Comparison of ENCODE assay signal across 2 cellular contexts in the genomic region with DNA sequence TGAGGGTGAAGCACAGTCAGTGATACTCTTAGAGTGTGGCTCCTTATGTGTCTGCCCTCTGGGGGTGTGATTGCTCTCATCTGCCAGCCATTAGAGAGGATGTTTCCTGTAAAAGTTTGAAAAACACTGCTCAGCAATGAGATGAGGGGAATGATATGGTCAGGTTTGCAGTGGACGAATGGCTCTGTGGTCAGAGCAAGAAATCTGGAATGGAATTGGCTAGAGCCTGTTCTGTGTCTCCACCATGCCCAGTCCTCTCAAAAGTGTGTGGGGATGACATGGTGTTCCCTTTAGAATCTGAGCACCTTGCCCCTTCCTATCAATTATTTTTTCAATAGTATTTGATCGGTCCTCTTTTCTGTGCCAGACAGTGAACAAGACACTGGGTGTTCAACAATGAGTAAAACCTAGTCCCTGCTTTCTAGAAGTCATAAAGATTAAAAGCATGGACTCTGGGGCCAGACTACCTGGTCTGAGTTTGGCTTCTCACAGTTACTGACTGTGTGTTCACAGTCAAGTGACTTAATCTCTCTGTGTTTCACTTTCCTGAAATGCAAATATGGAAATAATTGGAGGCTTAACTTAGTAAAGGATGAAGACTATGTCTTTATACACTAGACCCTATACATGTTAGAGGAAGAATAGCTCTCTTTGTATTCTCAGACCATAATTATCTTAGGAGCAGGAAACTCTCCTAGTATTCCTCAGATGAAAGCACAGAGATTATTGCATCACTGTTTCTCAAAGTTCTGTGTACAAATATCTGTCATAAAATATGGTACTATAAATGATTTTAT.
TF ChIP-seq lines count a peak whose summit lies in the region.

No MANE protein-coding gene starts in this region.

TF ChIP-seq in GM23338, 12 proteins besides CTCF, POLR2A, EP300 and RAD21 (continued from another document):
- TF ChIP-seq, protein P1, sequence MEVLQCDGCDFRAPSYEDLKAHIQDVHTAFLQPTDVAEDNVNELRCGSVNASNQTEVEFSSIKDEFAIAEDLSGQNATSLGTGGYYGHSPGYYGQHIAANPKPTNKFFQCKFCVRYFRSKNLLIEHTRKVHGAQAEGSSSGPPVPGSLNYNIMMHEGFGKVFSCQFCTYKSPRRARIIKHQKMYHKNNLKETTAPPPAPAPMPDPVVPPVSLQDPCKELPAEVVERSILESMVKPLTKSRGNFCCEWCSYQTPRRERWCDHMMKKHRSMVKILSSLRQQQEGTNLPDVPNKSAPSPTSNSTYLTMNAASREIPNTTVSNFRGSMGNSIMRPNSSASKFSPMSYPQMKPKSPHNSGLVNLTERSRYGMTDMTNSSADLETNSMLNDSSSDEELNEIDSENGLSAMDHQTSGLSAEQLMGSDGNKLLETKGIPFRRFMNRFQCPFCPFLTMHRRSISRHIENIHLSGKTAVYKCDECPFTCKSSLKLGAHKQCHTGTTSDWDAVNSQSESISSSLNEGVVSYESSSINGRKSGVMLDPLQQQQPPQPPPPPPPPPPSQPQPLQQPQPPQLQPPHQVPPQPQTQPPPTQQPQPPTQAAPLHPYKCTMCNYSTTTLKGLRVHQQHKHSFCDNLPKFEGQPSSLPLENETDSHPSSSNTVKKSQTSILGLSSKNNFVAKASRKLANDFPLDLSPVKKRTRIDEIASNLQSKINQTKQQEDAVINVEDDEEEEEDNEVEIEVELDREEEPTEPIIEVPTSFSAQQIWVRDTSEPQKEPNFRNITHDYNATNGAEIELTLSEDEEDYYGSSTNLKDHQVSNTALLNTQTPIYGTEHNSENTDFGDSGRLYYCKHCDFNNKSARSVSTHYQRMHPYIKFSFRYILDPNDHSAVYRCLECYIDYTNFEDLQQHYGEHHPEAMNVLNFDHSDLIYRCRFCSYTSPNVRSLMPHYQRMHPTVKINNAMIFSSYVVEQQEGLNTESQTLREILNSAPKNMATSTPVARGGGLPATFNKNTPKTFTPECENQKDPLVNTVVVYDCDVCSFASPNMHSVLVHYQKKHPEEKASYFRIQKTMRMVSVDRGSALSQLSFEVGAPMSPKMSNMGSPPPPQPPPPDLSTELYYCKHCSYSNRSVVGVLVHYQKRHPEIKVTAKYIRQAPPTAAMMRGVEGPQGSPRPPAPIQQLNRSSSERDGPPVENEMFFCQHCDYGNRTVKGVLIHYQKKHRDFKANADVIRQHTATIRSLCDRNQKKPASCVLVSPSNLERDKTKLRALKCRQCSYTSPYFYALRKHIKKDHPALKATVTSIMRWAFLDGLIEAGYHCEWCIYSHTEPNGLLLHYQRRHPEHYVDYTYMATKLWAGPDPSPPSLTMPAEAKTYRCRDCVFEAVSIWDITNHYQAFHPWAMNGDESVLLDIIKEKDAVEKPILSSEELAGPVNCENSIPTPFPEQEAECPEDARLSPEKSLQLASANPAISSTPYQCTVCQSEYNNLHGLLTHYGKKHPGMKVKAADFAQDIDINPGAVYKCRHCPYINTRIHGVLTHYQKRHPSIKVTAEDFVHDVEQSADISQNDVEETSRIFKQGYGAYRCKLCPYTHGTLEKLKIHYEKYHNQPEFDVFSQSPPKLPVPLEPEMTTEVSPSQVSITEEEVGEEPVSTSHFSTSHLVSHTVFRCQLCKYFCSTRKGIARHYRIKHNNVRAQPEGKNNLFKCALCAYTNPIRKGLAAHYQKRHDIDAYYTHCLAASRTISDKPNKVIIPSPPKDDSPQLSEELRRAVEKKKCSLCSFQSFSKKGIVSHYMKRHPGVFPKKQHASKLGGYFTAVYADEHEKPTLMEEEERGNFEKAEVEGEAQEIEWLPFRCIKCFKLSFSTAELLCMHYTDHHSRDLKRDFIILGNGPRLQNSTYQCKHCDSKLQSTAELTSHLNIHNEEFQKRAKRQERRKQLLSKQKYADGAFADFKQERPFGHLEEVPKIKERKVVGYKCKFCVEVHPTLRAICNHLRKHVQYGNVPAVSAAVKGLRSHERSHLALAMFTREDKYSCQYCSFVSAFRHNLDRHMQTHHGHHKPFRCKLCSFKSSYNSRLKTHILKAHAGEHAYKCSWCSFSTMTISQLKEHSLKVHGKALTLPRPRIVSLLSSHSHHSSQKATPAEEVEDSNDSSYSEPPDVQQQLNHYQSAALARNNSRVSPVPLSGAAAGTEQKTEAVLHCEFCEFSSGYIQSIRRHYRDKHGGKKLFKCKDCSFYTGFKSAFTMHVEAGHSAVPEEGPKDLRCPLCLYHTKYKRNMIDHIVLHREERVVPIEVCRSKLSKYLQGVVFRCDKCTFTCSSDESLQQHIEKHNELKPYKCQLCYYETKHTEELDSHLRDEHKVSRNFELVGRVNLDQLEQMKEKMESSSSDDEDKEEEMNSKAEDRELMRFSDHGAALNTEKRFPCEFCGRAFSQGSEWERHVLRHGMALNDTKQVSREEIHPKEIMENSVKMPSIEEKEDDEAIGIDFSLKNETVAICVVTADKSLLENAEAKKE (CRISPR knock-in tag; IDR thresholded peaks at IDR 0.05): no peak

TF ChIP-seq in HepG2, 621 proteins besides CTCF, POLR2A, EP300 and RAD21 (continued from another document and continues in another):
- TF ChIP-seq, protein P2, sequence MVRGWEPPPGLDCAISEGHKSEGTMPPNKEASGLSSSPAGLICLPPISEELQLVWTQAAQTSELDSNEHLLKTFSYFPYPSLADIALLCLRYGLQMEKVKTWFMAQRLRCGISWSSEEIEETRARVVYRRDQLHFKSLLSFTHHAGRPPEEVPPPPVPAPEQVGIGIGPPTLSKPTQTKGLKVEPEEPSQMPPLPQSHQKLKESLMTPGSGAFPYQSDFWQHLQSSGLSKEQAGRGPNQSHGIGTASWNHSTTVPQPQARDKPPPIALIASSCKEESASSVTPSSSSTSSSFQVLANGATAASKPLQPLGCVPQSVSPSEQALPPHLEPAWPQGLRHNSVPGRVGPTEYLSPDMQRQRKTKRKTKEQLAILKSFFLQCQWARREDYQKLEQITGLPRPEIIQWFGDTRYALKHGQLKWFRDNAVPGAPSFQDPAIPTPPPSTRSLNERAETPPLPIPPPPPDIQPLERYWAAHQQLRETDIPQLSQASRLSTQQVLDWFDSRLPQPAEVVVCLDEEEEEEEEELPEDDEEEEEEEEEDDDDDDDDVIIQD (CRISPR knock-in tag; IDR thresholded peaks at IDR 0.05; ENCODE audit: low read depth): no peak
- no peak for TF ChIP-seq HDAC6 (IDR thresholded peaks at IDR 0.05; ENCODE audit: low read depth, low read length)
- TF ChIP-seq MIER3 (CRISPR knock-in tag; IDR thresholded peaks at IDR 0.05; ENCODE audit: borderline replicate concordance): no peak
- TF ChIP-seq ZBTB1 (CRISPR knock-in tag; IDR thresholded peaks at IDR 0.05; ENCODE audit: borderline replicate concordance): no peak
- no peak for TF ChIP-seq PAF1 (CRISPR knock-in tag; IDR thresholded peaks at IDR 0.05)
- no peak for TF ChIP-seq FOXA1 (IDR thresholded peaks at IDR 0.05)
- peak; percentile 47; the same call in 1 of the 2 replicates for TF ChIP-seq FOXA1 (CRISPR knock-in tag; IDR thresholded peaks at IDR 0.05)
- peak; percentile 63 for TF ChIP-seq BCL6 (CRISPR knock-in tag; IDR thresholded peaks at IDR 0.05)
- TF ChIP-seq KLF12 (CRISPR knock-in tag; IDR thresholded peaks at IDR 0.05; ENCODE audit: borderline replicate concordance): 0 out of 2 replicates have a peak, but pooled peaks have one; percentile 25
- peak; percentile 93 for TF ChIP-seq RBFOX2 (IDR thresholded peaks at IDR 0.05; ENCODE audit: low read depth, low read length)
- TF ChIP-seq AGO2 (optimal IDR thresholded peaks at IDR 0.05; ENCODE audit: low read depth, low read length): peak; percentile 28
- TF ChIP-seq, protein P3, sequence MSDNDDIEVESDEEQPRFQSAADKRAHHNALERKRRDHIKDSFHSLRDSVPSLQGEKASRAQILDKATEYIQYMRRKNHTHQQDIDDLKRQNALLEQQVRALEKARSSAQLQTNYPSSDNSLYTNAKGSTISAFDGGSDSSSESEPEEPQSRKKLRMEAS (IDR thresholded peaks at IDR 0.05): no peak
- TF ChIP-seq CHD2 (IDR thresholded peaks at IDR 0.05; ENCODE audit: low read depth, low read length): no peak
- no peak for TF ChIP-seq ZNF775 (CRISPR knock-in tag; IDR thresholded peaks at IDR 0.05; ENCODE audit: borderline replicate concordance)
- TF ChIP-seq ZNF263 (CRISPR knock-in tag; IDR thresholded peaks at IDR 0.05): no peak
- TF ChIP-seq ARNTL (CRISPR knock-in tag; IDR thresholded peaks at IDR 0.05): no peak
- TF ChIP-seq SOX13 (IDR thresholded peaks at IDR 0.05): no peak
- peak in 1 of 2 experiments; percentile 56; a peak in 1 of 4 replicates for TF ChIP-seq SOX13 (CRISPR knock-in tag; conservative IDR thresholded peaks at IDR 0.05 in 1 of 2, IDR thresholded peaks at IDR 0.05 in 1 of 2)
- TF ChIP-seq, protein P4, sequence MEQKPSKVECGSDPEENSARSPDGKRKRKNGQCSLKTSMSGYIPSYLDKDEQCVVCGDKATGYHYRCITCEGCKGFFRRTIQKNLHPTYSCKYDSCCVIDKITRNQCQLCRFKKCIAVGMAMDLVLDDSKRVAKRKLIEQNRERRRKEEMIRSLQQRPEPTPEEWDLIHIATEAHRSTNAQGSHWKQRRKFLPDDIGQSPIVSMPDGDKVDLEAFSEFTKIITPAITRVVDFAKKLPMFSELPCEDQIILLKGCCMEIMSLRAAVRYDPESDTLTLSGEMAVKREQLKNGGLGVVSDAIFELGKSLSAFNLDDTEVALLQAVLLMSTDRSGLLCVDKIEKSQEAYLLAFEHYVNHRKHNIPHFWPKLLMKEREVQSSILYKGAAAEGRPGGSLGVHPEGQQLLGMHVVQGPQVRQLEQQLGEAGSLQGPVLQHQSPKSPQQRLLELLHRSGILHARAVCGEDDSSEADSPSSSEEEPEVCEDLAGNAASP (CRISPR knock-in tag; IDR thresholded peaks at IDR 0.05; ENCODE audit: borderline replicate concordance): peak; percentile 22; the same call in 1 of the 2 replicates
- TF ChIP-seq, protein P5, sequence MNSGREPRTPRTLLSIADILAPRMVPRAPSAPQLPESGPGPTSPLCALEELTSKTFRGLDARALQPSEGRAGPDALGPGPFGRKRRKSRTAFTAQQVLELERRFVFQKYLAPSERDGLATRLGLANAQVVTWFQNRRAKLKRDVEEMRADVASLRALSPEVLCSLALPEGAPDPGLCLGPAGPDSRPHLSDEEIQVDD (CRISPR knock-in tag; IDR thresholded peaks at IDR 0.05; ENCODE audit: borderline replicate concordance): no peak
- 0 out of 2 replicates have a peak, but pooled peaks have one; percentile 1 for TF ChIP-seq ZNF335 (CRISPR knock-in tag; IDR thresholded peaks at IDR 0.05)
- peak; percentile 26; the same call in 1 of the 2 replicates for TF ChIP-seq FOXJ3 (CRISPR knock-in tag; IDR thresholded peaks at IDR 0.05; ENCODE audit: borderline replicate concordance)
- TF ChIP-seq TCF7 (IDR thresholded peaks at IDR 0.05; ENCODE audit: low read depth): peak; percentile 28; the same call in 1 of the 2 replicates
- TF ChIP-seq, protein P6, sequence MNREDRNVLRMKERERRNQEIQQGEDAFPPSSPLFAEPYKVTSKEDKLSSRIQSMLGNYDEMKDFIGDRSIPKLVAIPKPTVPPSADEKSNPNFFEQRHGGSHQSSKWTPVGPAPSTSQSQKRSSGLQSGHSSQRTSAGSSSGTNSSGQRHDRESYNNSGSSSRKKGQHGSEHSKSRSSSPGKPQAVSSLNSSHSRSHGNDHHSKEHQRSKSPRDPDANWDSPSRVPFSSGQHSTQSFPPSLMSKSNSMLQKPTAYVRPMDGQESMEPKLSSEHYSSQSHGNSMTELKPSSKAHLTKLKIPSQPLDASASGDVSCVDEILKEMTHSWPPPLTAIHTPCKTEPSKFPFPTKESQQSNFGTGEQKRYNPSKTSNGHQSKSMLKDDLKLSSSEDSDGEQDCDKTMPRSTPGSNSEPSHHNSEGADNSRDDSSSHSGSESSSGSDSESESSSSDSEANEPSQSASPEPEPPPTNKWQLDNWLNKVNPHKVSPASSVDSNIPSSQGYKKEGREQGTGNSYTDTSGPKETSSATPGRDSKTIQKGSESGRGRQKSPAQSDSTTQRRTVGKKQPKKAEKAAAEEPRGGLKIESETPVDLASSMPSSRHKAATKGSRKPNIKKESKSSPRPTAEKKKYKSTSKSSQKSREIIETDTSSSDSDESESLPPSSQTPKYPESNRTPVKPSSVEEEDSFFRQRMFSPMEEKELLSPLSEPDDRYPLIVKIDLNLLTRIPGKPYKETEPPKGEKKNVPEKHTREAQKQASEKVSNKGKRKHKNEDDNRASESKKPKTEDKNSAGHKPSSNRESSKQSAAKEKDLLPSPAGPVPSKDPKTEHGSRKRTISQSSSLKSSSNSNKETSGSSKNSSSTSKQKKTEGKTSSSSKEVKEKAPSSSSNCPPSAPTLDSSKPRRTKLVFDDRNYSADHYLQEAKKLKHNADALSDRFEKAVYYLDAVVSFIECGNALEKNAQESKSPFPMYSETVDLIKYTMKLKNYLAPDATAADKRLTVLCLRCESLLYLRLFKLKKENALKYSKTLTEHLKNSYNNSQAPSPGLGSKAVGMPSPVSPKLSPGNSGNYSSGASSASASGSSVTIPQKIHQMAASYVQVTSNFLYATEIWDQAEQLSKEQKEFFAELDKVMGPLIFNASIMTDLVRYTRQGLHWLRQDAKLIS (CRISPR knock-in tag; IDR thresholded peaks at IDR 0.05): peak; percentile 3; the same call in 1 of the 2 replicates
- TF ChIP-seq ZSCAN20 (CRISPR knock-in tag; IDR thresholded peaks at IDR 0.05; ENCODE audit: borderline replicate concordance): 0 out of 2 replicates have a peak, but pooled peaks have one; percentile 6
- no peak for TF ChIP-seq ZSCAN9 (CRISPR knock-in tag; IDR thresholded peaks at IDR 0.05; ENCODE audit: borderline replicate concordance)
- TF ChIP-seq ZKSCAN1 (IDR thresholded peaks at IDR 0.05; ENCODE audit: low read length): no peak
- no peak for TF ChIP-seq SALL2 (CRISPR knock-in tag; IDR thresholded peaks at IDR 0.05)
- TF ChIP-seq ZNF616 (CRISPR knock-in tag; IDR thresholded peaks at IDR 0.05; ENCODE audit: low read depth): no peak
- no peak for TF ChIP-seq ZBTB7B (CRISPR knock-in tag; IDR thresholded peaks at IDR 0.05)
- no peak for TF ChIP-seq HOXA3 (CRISPR knock-in tag; IDR thresholded peaks at IDR 0.05)
- TF ChIP-seq ZNF224 (CRISPR knock-in tag; IDR thresholded peaks at IDR 0.05): no peak; the same call in 1 of the 2 replicates
- TF ChIP-seq NFYC (CRISPR knock-in tag; IDR thresholded peaks at IDR 0.05): no peak
- TF ChIP-seq ZNF549 (CRISPR knock-in tag; IDR thresholded peaks at IDR 0.05): no peak
- no peak for TF ChIP-seq ZNF12 (CRISPR knock-in tag; IDR thresholded peaks at IDR 0.05)
- TF ChIP-seq XRCC5 (optimal IDR thresholded peaks at IDR 0.05; ENCODE audit: low read length): no peak
- no peak for TF ChIP-seq HNF4A (CRISPR knock-in tag; IDR thresholded peaks at IDR 0.05)
- TF ChIP-seq, protein P7, sequence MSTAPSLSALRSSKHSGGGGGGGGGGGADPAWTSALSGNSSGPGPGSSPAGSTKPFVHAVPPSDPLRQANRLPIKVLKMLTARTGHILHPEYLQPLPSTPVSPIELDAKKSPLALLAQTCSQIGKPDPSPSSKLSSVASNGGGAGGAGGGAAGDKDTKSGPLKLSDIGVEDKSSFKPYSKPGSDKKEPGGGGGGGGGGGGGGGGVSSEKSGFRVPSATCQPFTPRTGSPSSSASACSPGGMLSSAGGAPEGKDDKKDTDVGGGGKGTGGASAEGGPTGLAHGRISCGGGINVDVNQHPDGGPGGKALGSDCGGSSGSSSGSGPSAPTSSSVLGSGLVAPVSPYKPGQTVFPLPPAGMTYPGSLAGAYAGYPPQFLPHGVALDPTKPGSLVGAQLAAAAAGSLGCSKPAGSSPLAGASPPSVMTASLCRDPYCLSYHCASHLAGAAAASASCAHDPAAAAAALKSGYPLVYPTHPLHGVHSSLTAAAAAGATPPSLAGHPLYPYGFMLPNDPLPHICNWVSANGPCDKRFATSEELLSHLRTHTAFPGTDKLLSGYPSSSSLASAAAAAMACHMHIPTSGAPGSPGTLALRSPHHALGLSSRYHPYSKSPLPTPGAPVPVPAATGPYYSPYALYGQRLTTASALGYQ (CRISPR knock-in tag; IDR thresholded peaks at IDR 0.05): peak; percentile 49; the same call in 1 of the 2 replicates
- no peak for TF ChIP-seq MYNN (CRISPR knock-in tag; IDR thresholded peaks at IDR 0.05; ENCODE audit: low read depth)
- TF ChIP-seq SKI (IDR thresholded peaks at IDR 0.05; ENCODE audit: partially characterized antibody): no peak
- TF ChIP-seq YEATS4 (CRISPR knock-in tag; IDR thresholded peaks at IDR 0.05; ENCODE audit: borderline replicate concordance): peak; percentile 44; the same call in 1 of the 2 replicates
- TF ChIP-seq FOXM1 (CRISPR knock-in tag; IDR thresholded peaks at IDR 0.05): no peak
